In the genomic region with DNA sequence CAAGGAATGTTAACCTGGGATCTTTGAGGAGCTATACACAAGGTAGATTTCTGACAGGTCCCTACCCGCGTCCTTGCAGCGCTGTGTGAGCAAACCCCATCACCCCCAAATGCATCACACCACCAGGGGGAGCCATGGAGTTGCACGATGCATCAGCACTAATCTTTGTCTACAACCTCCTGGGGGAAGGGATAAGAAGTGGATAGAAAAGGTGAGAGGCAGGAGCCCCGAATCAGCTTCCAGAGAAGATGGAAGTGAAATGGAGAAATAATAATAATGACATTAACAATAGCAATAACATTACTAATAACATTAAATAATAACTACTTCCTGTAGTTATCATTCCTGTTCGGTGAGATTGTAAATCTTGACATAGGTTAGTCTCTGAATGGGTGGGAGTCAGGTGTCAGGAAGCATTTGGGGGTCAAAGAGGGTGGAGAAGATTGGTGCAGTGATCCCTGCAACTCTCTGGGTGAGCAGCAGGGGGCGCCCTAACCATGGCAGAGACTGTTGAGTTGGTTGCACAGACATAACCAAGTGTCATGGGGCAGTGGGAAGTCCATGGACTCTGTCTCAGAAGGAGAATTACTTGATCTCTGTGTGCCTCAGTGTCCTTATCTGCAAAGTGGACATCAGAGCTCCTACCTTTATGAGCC, we compare ENCODE assay signal across 8 cellular contexts. TPM values are rescaled to one million over a fixed set of nuclear protein-coding genes. Genes with fewer than 3 reads are reported as not detected.
A peak's percentile ranks its signal among the peaks of the same experiment; 100 is the strongest.
DNase-seq lines count a peak whose midpoint lies in the region; ATAC-seq and TF ChIP-seq lines count a peak whose summit lies in the region.

No MANE protein-coding gene starts in this region.

- no peak overlapping the region for H3K4me3 ChIP-seq in GM12875 (ENCODE audit: low read depth, low read length)
- H3K4me3 ChIP-seq in prostate gland, result no peak overlapping the region

- H3K4me1 ChIP-seq in foreskin keratinocyte (peaks cover 3% of the 10 kb centered on the region), prostate gland (replicated peaks) (no peaks in the 10 kb centered on the region)

- H3K27ac ChIP-seq in 22Rv1, result no peak overlapping the region
- no peak overlapping the region for H3K27ac ChIP-seq in foreskin keratinocyte
- no peak overlapping the region for H3K27ac ChIP-seq in prostate gland

- DNase-seq in OCI-M1 (lab: John Stamatoyannopoulos, UW) (peak; percentile 82), foreskin keratinocyte (peak in 1 of 2 donors; percentile 20), prostate gland (ENCODE audit: low spot score) (peak; percentile 39)
- DNase-seq in activated T-cell treated with anti-CD3 and anti-CD28 coated beads, Interleukin-2, amount 50 U/mL, for 1 hour, result peak; percentile 74

- WGBS in prostate gland, result 39% methylated on average over 7 of the region's 7 CpGs

- no peak for TF ChIP-seq POLR2A in prostate gland (IDR thresholded peaks at IDR 0.05)
- no peak for TF ChIP-seq POLR2A in GM18505 (IDR thresholded peaks at IDR 0.05; ENCODE audit: borderline replicate concordance, extremely low read depth, insufficient read depth, insufficient read length)

- ATAC-seq in foreskin keratinocyte (peak; percentile 67), HG02623 (IDR thresholded peaks at IDR 0.05; ENCODE audit: unreplicated experiment) (no peak), GM18505 (IDR thresholded peaks at IDR 0.05; ENCODE audit: unreplicated experiment) (no peak)

- intact Hi-C loops in prostate gland (cut with DNase I), result no loop called here

- no peaks in the 10 kb centered on the region for H3K9me3 ChIP-seq in prostate gland

- H3K27me3 ChIP-seq in foreskin keratinocyte, result peaks cover 8% of the 10 kb centered on the region
- no peaks in the 10 kb centered on the region for H3K27me3 ChIP-seq in prostate gland (replicated peaks; ENCODE audit: insufficient read depth)

- no peaks in the 10 kb centered on the region for H3K36me3 ChIP-seq in prostate gland

- TF ChIP-seq CTCF in 22Rv1 (IDR thresholded peaks at IDR 0.05) (peak; percentile 93), GM12875 (IDR thresholded peaks at IDR 0.05; ENCODE audit: borderline replicate concordance, insufficient read depth, low read depth, low read length) (peak; percentile 88), foreskin keratinocyte (conservative IDR thresholded peaks at IDR 0.05) (peak; percentile 72), prostate gland (IDR thresholded peaks at IDR 0.05) (peak in 3 of 4 experiments; percentile 42 to 54 (median 50))

RNA-seq across cellular contexts. Expression of a gene that starts 16.5 kb away (rescaled TPM):
- total RNA-seq in foreskin keratinocyte (not detected in 2 replicates), prostate gland (not detected)
- not detected in 2 replicates for polyA plus RNA-seq in foreskin keratinocyte

RNA-seq across cellular contexts. Expression of a gene that starts 33.9 kb away (rescaled TPM):
- not detected in 2 replicates for total RNA-seq in foreskin keratinocyte
- not detected in 2 replicates for polyA plus RNA-seq in foreskin keratinocyte
- 1 to 10 TPM in 1 of 2 donors, under 1 TPM in 1; 0.77 to 8.2 TPM for total RNA-seq in prostate gland

RNA-seq across cellular contexts. Expression of a gene that starts 50.4 kb away (rescaled TPM):
- 4.9 and 5.0 TPM in 2 replicates for total RNA-seq in foreskin keratinocyte
- polyA plus RNA-seq in foreskin keratinocyte, result 5.3 and 5.4 TPM in 2 replicates
- 10 to 100 TPM; 18.7 to 21.4 TPM for total RNA-seq in prostate gland
